1 cellular context compared by ENCODE assay signal in the genomic region with DNA sequence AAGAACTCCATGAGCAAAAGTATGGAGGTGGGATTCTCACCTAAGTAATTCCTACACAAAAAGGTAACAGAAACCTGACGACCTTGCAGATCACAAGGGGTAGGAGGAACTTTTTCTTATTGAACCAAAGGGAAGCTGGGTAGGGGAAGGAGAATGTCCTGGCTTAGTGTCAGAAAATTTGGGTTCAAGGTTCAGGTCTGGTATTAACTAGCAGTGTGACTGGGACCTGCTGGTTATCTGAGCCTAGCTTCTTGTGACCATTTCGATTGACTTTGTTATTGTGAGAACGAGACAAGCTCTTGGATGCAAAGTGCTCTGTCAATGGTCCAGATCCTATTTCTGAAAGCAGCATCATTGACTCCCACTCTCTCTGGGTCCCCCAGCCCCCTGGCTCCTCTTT.
TF ChIP-seq lines count a peak whose summit lies in the region.

No MANE protein-coding gene starts in this region.

TF ChIP-seq in K562, 482 proteins besides CTCF, POLR2A, EP300 and RAD21:
- TF ChIP-seq FOSL1 (tag; conservative IDR thresholded peaks at IDR 0.05): 0 out of 2 replicates have a peak, but pooled peaks have one; percentile 6
- TF ChIP-seq, protein P1, sequence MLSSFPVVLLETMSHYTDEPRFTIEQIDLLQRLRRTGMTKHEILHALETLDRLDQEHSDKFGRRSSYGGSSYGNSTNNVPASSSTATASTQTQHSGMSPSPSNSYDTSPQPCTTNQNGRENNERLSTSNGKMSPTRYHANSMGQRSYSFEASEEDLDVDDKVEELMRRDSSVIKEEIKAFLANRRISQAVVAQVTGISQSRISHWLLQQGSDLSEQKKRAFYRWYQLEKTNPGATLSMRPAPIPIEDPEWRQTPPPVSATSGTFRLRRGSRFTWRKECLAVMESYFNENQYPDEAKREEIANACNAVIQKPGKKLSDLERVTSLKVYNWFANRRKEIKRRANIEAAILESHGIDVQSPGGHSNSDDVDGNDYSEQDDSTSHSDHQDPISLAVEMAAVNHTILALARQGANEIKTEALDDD (IDR thresholded peaks at IDR 0.05): peak; percentile 79
- no peak for TF ChIP-seq ELF4 (CRISPR knock-in tag; IDR thresholded peaks at IDR 0.05)
